Comparison of ENCODE assay signal across 4 cellular contexts in the genomic region with DNA sequence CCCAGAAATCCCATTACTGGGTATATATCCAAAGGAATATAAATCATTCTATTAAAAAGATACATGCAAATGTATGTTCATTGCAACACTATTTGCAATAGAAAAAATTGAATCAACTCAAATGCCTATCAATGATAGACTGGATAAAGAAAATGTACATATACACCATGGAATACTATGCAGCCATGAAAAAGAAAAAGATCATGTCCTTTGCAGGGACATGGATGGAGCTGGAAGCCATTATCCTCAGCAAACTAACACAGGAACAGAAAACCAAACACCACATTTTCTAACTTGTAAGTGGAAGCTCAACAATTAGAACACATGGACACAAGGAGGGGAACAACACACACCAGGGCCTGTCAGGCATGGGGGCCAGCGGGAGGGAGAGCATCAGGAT.
TF ChIP-seq lines count a peak whose summit lies in the region.

No MANE protein-coding gene starts in this region.

TF ChIP-seq in HEK293, 187 proteins besides CTCF, POLR2A, EP300 and RAD21:
- peak; percentile 98 for TF ChIP-seq ZNF146 (tag by site-specific recombination; IDR thresholded peaks at IDR 0.05)

TF ChIP-seq in WTC11, 78 proteins besides CTCF, POLR2A, EP300 and RAD21:
- peak; percentile 42; the same call in 1 of the 2 replicates for TF ChIP-seq GTF2I (CRISPR knock-in tag; conservative IDR thresholded peaks at IDR 0.05)

TF ChIP-seq in K562, 482 proteins besides CTCF, POLR2A, EP300 and RAD21:
- peak; percentile 87 for TF ChIP-seq ZNF146 (CRISPR knock-in tag; IDR thresholded peaks at IDR 0.05; ENCODE audit: unreplicated experiment)
- TF ChIP-seq RBM25 (IDR thresholded peaks at IDR 0.05; ENCODE audit: low read depth, low read length, severe bottlenecking), result peak; percentile 13

TF ChIP-seq in H1, 55 proteins besides CTCF, POLR2A, EP300 and RAD21:
- peak; percentile 73; the same call in 1 of the 2 replicates for TF ChIP-seq KDM1A (IDR thresholded peaks at IDR 0.05; ENCODE audit: borderline replicate concordance, low read length)
